Comparison of ENCODE assay signal across 1 cellular context in genomic region chr7:542935-543789, GRCh38.
A peak's percentile ranks its signal among the peaks of the same experiment; 100 is the strongest.
TF ChIP-seq lines count a peak whose summit lies in the region.

No MANE protein-coding gene starts in this region.

TF ChIP-seq in SK-N-SH, 30 proteins besides CTCF, POLR2A, EP300 and RAD21 (continued from another document):
- TF ChIP-seq REST (IDR thresholded peaks at IDR 0.05; ENCODE audit: low read depth, low read length) (peak; percentile 64; the same call in 1 of the 2 replicates), IRF3 (IDR thresholded peaks at IDR 0.05; ENCODE audit: low read depth, low read length) (no peak), USF1 (IDR thresholded peaks at IDR 0.05; ENCODE audit: borderline replicate concordance, low read depth) (no peak), FOXM1 (IDR thresholded peaks at IDR 0.05; ENCODE audit: low read depth) (0 out of 2 replicates have a peak, but pooled peaks have one; percentile 20), GABPA (IDR thresholded peaks at IDR 0.05; ENCODE audit: low read depth) (no peak), NFIC (IDR thresholded peaks at IDR 0.05; ENCODE audit: borderline replicate concordance) (peak; percentile 77), FOSL2 (IDR thresholded peaks at IDR 0.05; ENCODE audit: borderline replicate concordance, low read depth) (peak; percentile 97), MAX (IDR thresholded peaks at IDR 0.05; ENCODE audit: low read depth) (peak; percentile 88), PBX3 (IDR thresholded peaks at IDR 0.05) (peak; percentile 46; the same call in 1 of the 2 replicates)
